In the genomic region with DNA sequence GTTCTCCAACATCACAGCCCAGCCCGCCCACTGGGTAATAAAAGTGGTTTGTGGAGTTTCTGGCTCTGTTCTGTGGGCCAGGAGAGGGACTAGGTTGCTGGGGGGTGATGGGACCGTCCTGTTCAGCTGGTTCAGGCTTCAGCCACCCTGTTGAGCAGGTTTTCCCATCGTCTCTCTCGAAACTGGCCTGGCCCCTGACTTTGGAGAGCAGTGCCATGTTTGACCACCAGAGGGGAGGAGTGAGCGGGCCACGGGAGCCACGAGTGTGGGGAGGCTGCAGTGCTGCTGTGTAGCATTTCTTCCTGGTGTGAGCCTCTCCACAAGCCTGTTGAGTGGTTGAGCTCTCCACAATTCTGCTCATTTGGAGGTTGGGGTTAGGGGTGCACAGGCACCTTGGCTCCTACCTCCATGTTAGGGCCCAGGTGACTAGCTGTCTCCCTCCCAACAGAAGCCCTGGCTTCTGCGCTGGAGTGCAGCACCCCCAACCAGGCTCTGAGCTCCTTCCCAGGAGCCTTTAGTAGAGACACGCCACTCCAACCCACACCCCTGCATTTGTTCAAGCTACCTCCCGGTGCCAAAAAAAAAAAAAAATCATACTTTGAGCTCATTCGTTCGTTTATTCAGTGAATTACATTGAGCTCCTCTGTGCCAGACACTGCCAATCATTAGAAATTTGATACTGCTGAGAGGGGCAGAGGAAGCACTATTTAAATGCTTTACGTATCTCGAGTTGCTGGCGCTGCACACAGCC, we compare ENCODE assay signal across 8 cellular contexts. TPM values are rescaled to one million over a fixed set of nuclear protein-coding genes. Genes with fewer than 3 reads are reported as not detected.
DNase-seq lines count a peak whose midpoint lies in the region; ATAC-seq and TF ChIP-seq lines count a peak whose summit lies in the region.

No MANE protein-coding gene starts in this region.

- no peaks in the 10 kb centered on the region for H4K20me1 ChIP-seq in DOHH2 (ENCODE audit: control insufficient read depth, insufficient read depth, low read depth, low read length)

- H3K4me3 Mint-ChIP-seq in activated B cell treated with CpG ODN at 0.5 μM for 24 hours, result no peak overlapping the region

- CTCF ChIA-PET in HEK293T (lab: Yijun Ruan, JAX) (interaction anchor here (0.6 to 4.2 kb wide), 31 partner anchors 8 to 1518 kb away, joined by 3 to 65 read pairs (median 5); a partner anchor contains a TSS), activated B cell treated with CpG ODN at 0.5 μM for 24 hours (lab: Charles Lee) (interaction anchor here (0.6 to 6.7 kb wide), 23 partner anchors 11 to 328 kb away, joined by 3 to 203 read pairs (median 5); a partner anchor contains a TSS)

- POLR2A ChIA-PET in HEK293T (lab: Yijun Ruan, JAX), result interaction anchor here (0.8 to 3.0 kb wide), 9 partner anchors 10 to 474 kb away, joined by 3 to 31 read pairs (median 5); a partner anchor contains a TSS
- POLR2A ChIA-PET in activated B cell treated with CpG ODN at 0.5 μM for 24 hours (lab: Charles Lee), result interaction anchor here (0.5 to 2.7 kb wide), 9 partner anchors 8 to 686 kb away, joined by 3 to 28 read pairs (median 6); a partner anchor contains a TSS

- H3K36me3 ChIP-seq in DOHH2 (ENCODE audit: control insufficient read depth, low read length), result no peaks in the 10 kb centered on the region
- peaks cover 3% of the 10 kb centered on the region for H3K36me3 ChIP-seq in kidney epithelial cell (ENCODE audit: control insufficient read depth, insufficient read depth, low read length)

- H3K4me3 ChIP-seq in DOHH2 (ENCODE audit: low read length), result no peak overlapping the region
- no peak overlapping the region for H3K4me3 ChIP-seq in cardiac fibroblast (replicated peaks in 1 of 2; ENCODE audit: low read depth in 2 of 2, low read length in 2 of 2)
- H3K4me3 ChIP-seq in kidney epithelial cell (ENCODE audit: low read depth, low read length), result no peak overlapping the region

- H3K27ac ChIP-seq in DOHH2 (ENCODE audit: low read depth, low read length), result no peak overlapping the region

- H3K4me1 Mint-ChIP-seq in activated B cell treated with CpG ODN at 0.5 μM for 24 hours, result peaks cover 8% of the 10 kb centered on the region

- H3K9me2 ChIP-seq in DOHH2 (replicated peaks; ENCODE audit: control insufficient read depth, low read length), result no peaks in the 10 kb centered on the region

- DNase-seq in HEK293T (ENCODE audit: extremely low spot score) (peak; percentile 82), NCI-H2196 (lab: John Stamatoyannopoulos, UW; ENCODE audit: unreplicated experiment) (peak; percentile 60), activated B cell treated with CpG ODN at 0.5 μM for 24 hours (peak; percentile 80), cardiac fibroblast (ENCODE audit: low read depth in 2 of 2) (peak; percentile 69 to 75), kidney epithelial cell (ENCODE audit: low read depth) (no peak)
- peak; percentile 80 for DNase-seq in stimulated activated CD4-positive, alpha-beta T cell treated with anti-CD3 and anti-CD28 coated beads, Interleukin-1b, Interleukin-23, amount 100 ng/mL, for 48 hours

- no peak overlapping the region for H3K4me2 ChIP-seq in DOHH2 (ENCODE audit: low read length)

- H3F3A ChIP-seq in DOHH2 (ENCODE audit: control insufficient read depth, insufficient read depth), result no peaks in the 10 kb centered on the region; the same call in 1 of the 2 replicates

- H3K9me3 ChIP-seq in DOHH2 (ENCODE audit: control insufficient read depth, insufficient read depth, low read length), result no peaks in the 10 kb centered on the region

- peaks cover 4% of the 10 kb centered on the region for H3K4me1 ChIP-seq in DOHH2 (ENCODE audit: control insufficient read depth, low read length)

- no peaks in the 10 kb centered on the region for H3K9me3 Mint-ChIP-seq in activated B cell treated with CpG ODN at 0.5 μM for 24 hours

- peak; percentile 98 for ATAC-seq in activated B cell treated with CpG ODN at 0.5 μM for 24 hours (ENCODE audit: low read depth)
- ATAC-seq in HG03097 (IDR thresholded peaks at IDR 0.05; ENCODE audit: low FRiP score, unreplicated experiment), result no peak

- TF ChIP-seq CTCF in DOHH2 (IDR thresholded peaks at IDR 0.05; ENCODE audit: low read depth, low read length, poor library complexity, severe bottlenecking) (peak; percentile 92), activated B cell treated with CpG ODN at 0.5 μM for 24 hours (IDR thresholded peaks at IDR 0.05) (no peak), cardiac fibroblast (IDR thresholded peaks at IDR 0.05; ENCODE audit: low read depth, low read length) (peak; percentile 100), kidney epithelial cell (IDR thresholded peaks at IDR 0.05; ENCODE audit: insufficient read depth, low read length, poor library complexity, severe bottlenecking) (peak; percentile 99)

- peaks cover 16% of the 10 kb centered on the region for H3K36me3 Mint-ChIP-seq in activated B cell treated with CpG ODN at 0.5 μM for 24 hours (ENCODE audit: low read depth)

- H3K27me3 ChIP-seq in DOHH2 (ENCODE audit: control insufficient read depth, low read length), result no peaks in the 10 kb centered on the region
- H3K27me3 ChIP-seq in kidney epithelial cell (ENCODE audit: control insufficient read depth, insufficient read depth, low read length), result no peaks in the 10 kb centered on the region

- no peaks in the 10 kb centered on the region for H3K27me3 Mint-ChIP-seq in activated B cell treated with CpG ODN at 0.5 μM for 24 hours

- H3K79me2 ChIP-seq in DOHH2 (ENCODE audit: control insufficient read depth, low read length), result no peaks in the 10 kb centered on the region

- H3K27ac Mint-ChIP-seq in activated B cell treated with CpG ODN at 0.5 μM for 24 hours, result no peak overlapping the region

- intact Hi-C loops in activated B cell treated with CpG ODN at 0.5 μM for 24 hours (cut with micrococcal nuclease), result loop anchor here (1.0 to 2.0 kb wide), 5 partner anchors 17 to 328 kb away; a partner anchor contains a TSS

TF ChIP-seq in HEK293T, 16 proteins besides CTCF, POLR2A, EP300 and RAD21:
- TF ChIP-seq L3MBTL2 (conservative IDR thresholded peaks at IDR 0.05) (no peak), HDGF (IDR thresholded peaks at IDR 0.05; ENCODE audit: borderline replicate concordance) (no peak)
- TF ChIP-seq, protein P1, sequence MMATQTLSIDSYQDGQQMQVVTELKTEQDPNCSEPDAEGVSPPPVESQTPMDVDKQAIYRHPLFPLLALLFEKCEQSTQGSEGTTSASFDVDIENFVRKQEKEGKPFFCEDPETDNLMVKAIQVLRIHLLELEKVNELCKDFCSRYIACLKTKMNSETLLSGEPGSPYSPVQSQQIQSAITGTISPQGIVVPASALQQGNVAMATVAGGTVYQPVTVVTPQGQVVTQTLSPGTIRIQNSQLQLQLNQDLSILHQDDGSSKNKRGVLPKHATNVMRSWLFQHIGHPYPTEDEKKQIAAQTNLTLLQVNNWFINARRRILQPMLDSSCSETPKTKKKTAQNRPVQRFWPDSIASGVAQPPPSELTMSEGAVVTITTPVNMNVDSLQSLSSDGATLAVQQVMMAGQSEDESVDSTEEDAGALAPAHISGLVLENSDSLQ (IDR thresholded peaks at IDR 0.05), result peak; percentile 77

RNA-seq across cellular contexts. Expression of a gene that starts 13.9 kb away (rescaled TPM):
- total RNA-seq in activated B cell treated with CpG ODN at 0.5 μM for 24 hours (8.6 and 8.7 TPM in 2 replicates), kidney epithelial cell (306 and 342 TPM in 2 replicates)

RNA-seq across cellular contexts. Expression of a gene that starts 16.3 kb away (rescaled TPM):
- total RNA-seq in activated B cell treated with CpG ODN at 0.5 μM for 24 hours, result 0.27 TPM in 1 of 2 replicates, not detected in the other
- 2.0 and 3.6 TPM in 2 replicates for total RNA-seq in kidney epithelial cell

RNA-seq across cellular contexts. Expression of a gene that starts 29.3 kb away (rescaled TPM):
- total RNA-seq in activated B cell treated with CpG ODN at 0.5 μM for 24 hours (0.31 TPM in 1 of 2 replicates, not detected in the other), kidney epithelial cell (not detected in 2 replicates)

RNA-seq across cellular contexts. Expression of a gene that starts 36.5 kb away (rescaled TPM):
- total RNA-seq in activated B cell treated with CpG ODN at 0.5 μM for 24 hours (25.3 and 26.2 TPM in 2 replicates), kidney epithelial cell (66.0 and 69.4 TPM in 2 replicates)

RNA-seq across cellular contexts. Expression of a gene that starts 50.5 kb away (rescaled TPM):
- total RNA-seq in activated B cell treated with CpG ODN at 0.5 μM for 24 hours (43.1 and 51.0 TPM in 2 replicates), kidney epithelial cell (20.0 and 59.2 TPM in 2 replicates)

Comparison
In these comparisons a context has a peak if more than half of its experiments do, and no peak if none do; other contexts are left out.
1. RNA of a gene that starts 13.9 kb away (total RNA-seq): 306 to 342 TPM in kidney epithelial cell; 8.6 to 8.7 TPM in activated B cell treated with CpG ODN at 0.5 μM for 24 hours; every median in the first group is over 10 times any median in the second.